Comparison of ENCODE assay signal across 8 cellular contexts in the genomic region with DNA sequence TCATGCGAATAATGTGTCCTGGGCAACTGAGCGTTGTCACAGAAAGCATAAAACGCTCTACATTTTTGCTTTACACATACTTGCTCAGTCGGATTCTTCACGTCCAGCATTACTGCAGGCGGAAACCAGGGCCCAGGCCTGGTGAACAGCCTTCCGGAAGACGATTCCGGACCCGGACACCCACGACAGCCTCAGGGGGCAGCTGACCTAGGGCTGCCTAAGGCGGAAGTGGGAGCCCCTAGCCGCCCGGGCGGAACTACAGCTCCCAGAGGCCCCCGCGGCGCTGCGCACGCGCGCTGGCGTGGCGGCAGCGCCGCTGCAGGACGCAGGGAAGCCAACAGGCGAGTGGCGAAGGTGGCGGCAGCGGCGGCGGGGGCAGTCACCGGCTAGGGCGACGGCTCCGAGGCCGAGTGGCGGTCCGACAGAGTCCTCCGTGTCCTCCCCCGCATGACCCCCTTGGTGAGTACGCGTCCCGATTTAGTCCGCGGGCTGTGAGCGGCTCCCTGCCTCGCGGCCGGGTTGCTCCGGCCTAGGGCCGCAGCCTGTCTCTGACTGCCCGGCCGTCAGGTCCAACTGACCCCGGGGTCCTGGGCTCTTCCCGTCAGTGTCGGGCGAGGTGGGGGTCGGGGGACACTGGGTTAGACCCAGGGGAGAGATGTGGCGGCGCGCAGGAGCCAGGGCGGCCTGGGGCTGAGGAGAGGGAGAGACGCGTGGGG.
DNase-seq lines count a peak whose midpoint lies in the region; ATAC-seq and TF ChIP-seq lines count a peak whose summit lies in the region.

A gene with protein sequence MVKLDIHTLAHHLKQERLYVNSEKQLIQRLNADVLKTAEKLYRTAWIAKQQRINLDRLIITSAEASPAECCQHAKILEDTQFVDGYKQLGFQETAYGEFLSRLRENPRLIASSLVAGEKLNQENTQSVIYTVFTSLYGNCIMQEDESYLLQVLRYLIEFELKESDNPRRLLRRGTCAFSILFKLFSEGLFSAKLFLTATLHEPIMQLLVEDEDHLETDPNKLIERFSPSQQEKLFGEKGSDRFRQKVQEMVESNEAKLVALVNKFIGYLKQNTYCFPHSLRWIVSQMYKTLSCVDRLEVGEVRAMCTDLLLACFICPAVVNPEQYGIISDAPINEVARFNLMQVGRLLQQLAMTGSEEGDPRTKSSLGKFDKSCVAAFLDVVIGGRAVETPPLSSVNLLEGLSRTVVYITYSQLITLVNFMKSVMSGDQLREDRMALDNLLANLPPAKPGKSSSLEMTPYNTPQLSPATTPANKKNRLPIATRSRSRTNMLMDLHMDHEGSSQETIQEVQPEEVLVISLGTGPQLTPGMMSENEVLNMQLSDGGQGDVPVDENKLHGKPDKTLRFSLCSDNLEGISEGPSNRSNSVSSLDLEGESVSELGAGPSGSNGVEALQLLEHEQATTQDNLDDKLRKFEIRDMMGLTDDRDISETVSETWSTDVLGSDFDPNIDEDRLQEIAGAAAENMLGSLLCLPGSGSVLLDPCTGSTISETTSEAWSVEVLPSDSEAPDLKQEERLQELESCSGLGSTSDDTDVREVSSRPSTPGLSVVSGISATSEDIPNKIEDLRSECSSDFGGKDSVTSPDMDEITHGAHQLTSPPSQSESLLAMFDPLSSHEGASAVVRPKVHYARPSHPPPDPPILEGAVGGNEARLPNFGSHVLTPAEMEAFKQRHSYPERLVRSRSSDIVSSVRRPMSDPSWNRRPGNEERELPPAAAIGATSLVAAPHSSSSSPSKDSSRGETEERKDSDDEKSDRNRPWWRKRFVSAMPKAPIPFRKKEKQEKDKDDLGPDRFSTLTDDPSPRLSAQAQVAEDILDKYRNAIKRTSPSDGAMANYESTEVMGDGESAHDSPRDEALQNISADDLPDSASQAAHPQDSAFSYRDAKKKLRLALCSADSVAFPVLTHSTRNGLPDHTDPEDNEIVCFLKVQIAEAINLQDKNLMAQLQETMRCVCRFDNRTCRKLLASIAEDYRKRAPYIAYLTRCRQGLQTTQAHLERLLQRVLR (N-terminal part only) (plus strand): TSS at position 326 of the 716 bp plus-strand sequence. CDS start 37,096 bp downstream, outside the sequence.

- no peaks in the 10 kb centered on the region for H3K9me3 Mint-ChIP-seq in central memory CD8-positive, alpha-beta T cell

- peak; percentile 81 for TF ChIP-seq POLR2A in GM18951 (IDR thresholded peaks at IDR 0.05; ENCODE audit: extremely low read depth, insufficient read depth, insufficient read length)

- H3K4me3 Mint-ChIP-seq in central memory CD8-positive, alpha-beta T cell = peak within 1 kb of the TSS; percentile 91

- H3K27me3 Mint-ChIP-seq in central memory CD8-positive, alpha-beta T cell = no peaks in the 10 kb centered on the region

- peaks cover 37% of the 10 kb centered on the region for H3K4me1 Mint-ChIP-seq in central memory CD8-positive, alpha-beta T cell

- DNase-seq in AG20443 (ENCODE audit: low spot score) (peak; percentile 100), NCI-H345 (lab: John Stamatoyannopoulos, UW) (peak; percentile 94), islet precursor cell (peak; percentile 98)
- peak; percentile 75 for DNase-seq in activated CD4-positive, CD25-positive, alpha-beta regulatory T cell treated with anti-CD3 and anti-CD28 coated beads, Interleukin-2, amount 50 U/mL, for 16 hours (ENCODE audit: low read depth, low spot score)
- DNase-seq in central memory CD8-positive, alpha-beta T cell (ENCODE audit: low spot score in 2 of 2) = peak; percentile 80 to 82
- DNase-seq in stimulated activated CD4-positive, alpha-beta T cell treated with anti-CD3 and anti-CD28 coated beads, Interleukin-12 subunit alpha, Interleukin-12 subunit beta, amount 100 ng/mL, for 48 hours (ENCODE audit: low read depth in 2 of 3, low spot score in 1 of 3) = peak; percentile 79 to 83 (median 81)

- peaks cover 14% of the 10 kb centered on the region for H3K36me3 Mint-ChIP-seq in central memory CD8-positive, alpha-beta T cell (ENCODE audit: insufficient read depth)

- ATAC-seq in HG03175 (IDR thresholded peaks at IDR 0.05; ENCODE audit: unreplicated experiment) = peak; percentile 96
- ATAC-seq in central memory CD8-positive, alpha-beta T cell (replicated peaks; ENCODE audit: extremely low read depth, poor library complexity, severe bottlenecking) = peak; percentile 90

- peak within 1 kb of the TSS; percentile 97 for H3K27ac Mint-ChIP-seq in central memory CD8-positive, alpha-beta T cell (ENCODE audit: low read depth)

- in situ Hi-C loops in GM18951 (cut with MboI; ENCODE audit: low sequenced_read_pairs, unreplicated experiment) = no loop called here

Comparison
In these comparisons a context has a peak if more than half of its experiments do, and no peak if none do; other contexts are left out.
1. Peak in every context shown above with its lines: DNase-seq and ATAC-seq.